ENCODE assay signal across 19 cellular contexts in the genomic region with DNA sequence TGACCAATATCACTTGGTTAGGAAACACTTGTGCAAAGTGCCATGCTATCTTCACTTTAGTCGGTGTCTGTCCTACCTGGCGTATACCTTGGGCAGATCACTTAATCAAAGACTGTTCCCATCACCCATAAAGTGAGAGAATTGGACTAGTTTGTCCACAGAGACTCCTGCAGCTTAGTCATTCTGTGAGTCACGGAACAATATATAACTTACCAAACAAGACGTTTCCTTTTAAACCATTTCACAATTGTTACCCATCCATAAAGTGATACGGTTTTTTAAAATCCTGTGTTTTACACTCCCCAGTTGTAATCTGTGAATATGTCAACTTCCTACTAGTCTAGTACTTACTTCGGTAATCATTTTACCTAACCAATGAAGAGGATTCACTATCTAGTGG.
"Had no signal": no experiment of that assay in that cellular context is flagged by ENCODE, and none has a peak within 500 bp of the region (broad histone marks: within the 10 kb centered on the region; RNA-seq: fewer than 3 reads in every experiment).

No MANE protein-coding gene starts in this region.

- H3K36me3 ChIP-seq: cardiac muscle cell, left lung, tibial artery, vagina had no signal

- H3K27me3 ChIP-seq: cardiac muscle cell, left lung, tibial artery, vagina had no signal

- H3K4me3 ChIP-seq: cardiac muscle cell, left lung, tibial artery, vagina had no signal

- H3K27ac ChIP-seq: cardiac muscle cell, left lung, tibial artery, vagina had no signal

- H3K9me3 ChIP-seq: left lung, tibial artery, vagina had no signal

- H3K4me1 ChIP-seq: left lung, vagina had no signal

- ATAC-seq: activated CD8-positive, alpha-beta memory T cell treated with anti-CD3 and anti-CD28 coated beads, Interleukin-2, amount 10 ng/mL, durations not matched to agents 7 days and 5 days; activated naive CD8-positive, alpha-beta T cell treated with anti-CD3 and anti-CD28 coated beads, Interleukin-2, amount 50 U/mL, for 24 hours; activated T-cell treated with anti-CD3 and anti-CD28 coated beads, Interleukin-2, amount 50 U/mL, for 4 hours; left lung had no signal

- DNase-seq: activated CD4-positive, alpha-beta memory T cell treated with anti-CD3 and anti-CD28 coated beads, Interleukin-2, amount 10 ng/mL, durations not matched to agents 7 days and 5 days; activated CD8-positive, alpha-beta memory T cell treated with anti-CD3 and anti-CD28 coated beads, Interleukin-2, amount 10 ng/mL, durations not matched to agents 7 days and 5 days; activated naive CD4-positive, alpha-beta T cell treated with anti-CD3 and anti-CD28 coated beads for 36 hours; activated naive CD8-positive, alpha-beta T cell treated with anti-CD3 and anti-CD28 coated beads, Interleukin-2, amount 50 U/mL, for 24 hours; activated T-cell treated with anti-CD3 and anti-CD28 coated beads, Interleukin-2, amount 50 U/mL, for 4 hours; anterior cingulate cortex; dermis blood vessel endothelial cell; effector memory CD4-positive, alpha-beta T cell; kidney; left lung; nephron progenitor cell; nucleus accumbens; posterior cingulate gyrus; retina; stimulated activated CD4-positive, alpha-beta T cell treated with anti-CD3 and anti-CD28 coated beads, Interleukin-2, amount 100 ng/mL, for 24 hours; stimulated activated naive CD4-positive, alpha-beta T cell treated with Interleukin-2 at 50 U/mL for 16 hours; tibial artery had no signal
